11 cellular contexts compared by ENCODE assay signal in genomic region chr9:69745716-69746538, GRCh38. TPM values are rescaled to one million over a fixed set of nuclear protein-coding genes. Genes with fewer than 3 reads are reported as not detected.
A peak's percentile ranks its signal among the peaks of the same experiment; 100 is the strongest.
DNase-seq lines count a peak whose midpoint lies in the region; ATAC-seq and TF ChIP-seq lines count a peak whose summit lies in the region.
"Had no signal": no experiment of that assay in that cellular context is flagged by ENCODE, and none has a peak within 500 bp of the region (broad histone marks: within the 10 kb centered on the region; RNA-seq: fewer than 3 reads in every experiment).

No MANE protein-coding gene starts in this region.

- H3K4me3 ChIP-seq in AG09309 (ENCODE audit: control insufficient read depth, low read depth, low read length) (no peak overlapping the region), Karpas-422 (ENCODE audit: low read length) (no peak overlapping the region)
- H3K4me3 ChIP-seq: dorsolateral prefrontal cortex had no signal

- H3K27me3 ChIP-seq in Karpas-422 (ENCODE audit: low read length), result no peaks in the 10 kb centered on the region
- H3K27me3 ChIP-seq: dorsolateral prefrontal cortex had no signal

- H3K79me2 ChIP-seq in Karpas-422 (ENCODE audit: low read length), result peaks cover 99% of the 10 kb centered on the region

- no peaks in the 10 kb centered on the region for H3K27me3 Mint-ChIP-seq in WTC11 (ENCODE audit: low read depth)

- H3K27ac Mint-ChIP-seq in WTC11, result peak overlapping the region; percentile 38

- H3K27ac ChIP-seq in Karpas-422 (ENCODE audit: low read length), result no peak overlapping the region

- peaks cover 36% of the 10 kb centered on the region for H3K4me1 Mint-ChIP-seq in WTC11

- TF ChIP-seq CTCF in AG09309 (IDR thresholded peaks at IDR 0.05; ENCODE audit: control insufficient read depth, insufficient read depth, low read depth, low read length, missing control alignments) (peak; percentile 54), WTC11 (IDR thresholded peaks at IDR 0.05) (no peak)

- H2AFZ ChIP-seq in Karpas-422 (ENCODE audit: low read length), result no peak overlapping the region

- H3K4me1 ChIP-seq in Karpas-422 (ENCODE audit: low read length), result peaks cover 24% of the 10 kb centered on the region

- no peak overlapping the region for H3K4me2 ChIP-seq in Karpas-422 (ENCODE audit: low read depth, low read length, poor library complexity, severe bottlenecking)

- CTCF ChIA-PET in WTC11 (lab: Charles Lee), result interaction anchor here (0.9 to 2.2 kb wide), 10 partner anchors 11 to 367 kb away, joined by 3 to 12 read pairs (median 4); partner anchors contain the start of gene PTAR1

- peaks cover 41% of the 10 kb centered on the region for H3K36me3 Mint-ChIP-seq in WTC11

- no peaks in the 10 kb centered on the region for H3K9me2 ChIP-seq in Karpas-422 (replicated peaks; ENCODE audit: insufficient read depth, low read length)

- peak; percentile 56 for ATAC-seq in WTC11
- ATAC-seq in GM21723 (IDR thresholded peaks at IDR 0.05; ENCODE audit: unreplicated experiment), result no peak

- no peaks in the 10 kb centered on the region for H4K20me1 ChIP-seq in Karpas-422 (ENCODE audit: insufficient read depth, low read depth, low read length)

- H3K9ac ChIP-seq in Karpas-422 (ENCODE audit: low read length), result no peak overlapping the region

- peaks cover 43% of the 10 kb centered on the region for H3K36me3 ChIP-seq in Karpas-422 (ENCODE audit: insufficient read depth, low read length)

- no peak overlapping the region for H3K4me3 Mint-ChIP-seq in WTC11

- H3K9me3 Mint-ChIP-seq in WTC11, result no peaks in the 10 kb centered on the region

- DNase-seq in AG09309 (ENCODE audit: low read depth), result no peak
- DNase-seq in GF-D8 (lab: John Stamatoyannopoulos, UW), result peak; percentile 69
- no peak for DNase-seq in WTC11 (ENCODE audit: low spot score)
- DNase-seq in kidney glomerular epithelial cell (lab: John Stamatoyannopoulos, UW), result peak; percentile 32
- no peak for DNase-seq in NCI-H2171 treated with DMSO at 0.1 percent for 48 hours (lab: John Stamatoyannopoulos, UW)
- no peak for DNase-seq in Karpas-422
- DNase-seq in KG1 (lab: John Stamatoyannopoulos, UW), result no peak
- DNase-seq: activated CD4-positive, alpha-beta T cell treated with anti-CD3 and anti-CD28 coated beads for 4 hours; NCI-H446 treated with DMSO at 0.1 percent for 48 hours had no signal

- POLR2A ChIA-PET in WTC11 (lab: Charles Lee), result no interaction called here

- no peaks in the 10 kb centered on the region for H3K9me3 ChIP-seq in Karpas-422 (ENCODE audit: low read length)

TF ChIP-seq in WTC11, 78 proteins besides CTCF, POLR2A, EP300 and RAD21:
- no peak for TF ChIP-seq PRDM15 (CRISPR knock-in tag; IDR thresholded peaks at IDR 0.05)
- no peak for TF ChIP-seq ATF6 (CRISPR knock-in tag; IDR thresholded peaks at IDR 0.05)
- no peak for TF ChIP-seq FOXJ3 (CRISPR knock-in tag; IDR thresholded peaks at IDR 0.05; ENCODE audit: borderline replicate concordance)
- TF ChIP-seq ZNF121 (CRISPR knock-in tag; IDR thresholded peaks at IDR 0.05), result no peak
- no peak for TF ChIP-seq ESRRA (CRISPR knock-in tag; IDR thresholded peaks at IDR 0.05; ENCODE audit: borderline replicate concordance)
- TF ChIP-seq GRHL2 (CRISPR knock-in tag; IDR thresholded peaks at IDR 0.05; ENCODE audit: insufficient replicate concordance, severe bottlenecking), result no peak
- no peak for TF ChIP-seq TEAD4 (CRISPR knock-in tag; IDR thresholded peaks at IDR 0.05)
- TF ChIP-seq HMGA2 (CRISPR knock-in tag; IDR thresholded peaks at IDR 0.05), result no peak
- TF ChIP-seq TCF7 (CRISPR knock-in tag; IDR thresholded peaks at IDR 0.05; ENCODE audit: low read depth), result no peak
- TF ChIP-seq KAT7 (CRISPR knock-in tag; IDR thresholded peaks at IDR 0.05; ENCODE audit: borderline replicate concordance), result no peak
- no peak for TF ChIP-seq USF2 (CRISPR knock-in tag; IDR thresholded peaks at IDR 0.05)
- TF ChIP-seq SP1 (CRISPR knock-in tag; conservative IDR thresholded peaks at IDR 0.05), result no peak
- TF ChIP-seq NR2C2 (CRISPR knock-in tag; IDR thresholded peaks at IDR 0.05), result no peak

RNA-seq across cellular contexts. Expression of gene PTAR1, which starts 13.9 kb away (rescaled TPM):
- total RNA-seq in WTC11 (2021), result 71.5 to 90.8 TPM (median 76.9 TPM) in 3 replicates
- 53.9 and 73.1 TPM in 2 replicates for total RNA-seq in Karpas-422 (2014; rRNA removed; shearing (Covaris generic); ENCODE audit: low replicate concordance)

Comparison
In these comparisons a context has a peak if more than half of its experiments do, and no peak if none do; other contexts are left out.
1. DNase-seq: peak in GF-D8 (single experiment) and kidney glomerular epithelial cell (single experiment); none in AG09309 (single experiment), WTC11 (single experiment), NCI-H2171 treated with DMSO at 0.1 percent for 48 hours (single experiment), Karpas-422 (single experiment) and KG1 (single experiment).